In genomic region chr6:79584332-79584731, GRCh38 we compare ENCODE assay signal across 22 cellular contexts.
"Had no signal": no experiment of that assay in that cellular context is flagged by ENCODE, and none has a peak within 500 bp of the region (broad histone marks: within the 10 kb centered on the region; RNA-seq: fewer than 3 reads in every experiment).

No MANE protein-coding gene starts in this region.

- DNase-seq: activated CD4-positive, alpha-beta memory T cell treated with anti-CD3 and anti-CD28 coated beads, Interleukin-2, amount 10 ng/mL, durations not matched to agents 7 days and 5 days; activated CD4-positive, alpha-beta T cell treated with anti-CD3 and anti-CD28 coated beads for 36 hours; activated CD4-positive, alpha-beta T cell treated with anti-CD3 and anti-CD28 coated beads, Interleukin-2, amount 50 U/mL, for 1 hour; activated gamma-delta T cell treated with Interleukin-2 at 50 U/mL for 16 hours; activated naive CD4-positive, alpha-beta T cell treated with anti-CD3 and anti-CD28 coated beads, Interleukin-2, amount 10 ng/mL, durations not matched to agents 7 days and 5 days; activated naive CD8-positive, alpha-beta T cell treated with anti-CD3 and anti-CD28 coated beads for 36 hours; activated T-cell treated with anti-CD3 and anti-CD28 coated beads for 4 hours; activated T-cell treated with anti-CD3 and anti-CD28 coated beads, Interleukin-2, amount 50 U/mL, for 48 hours; cerebellar nuclear complex; Karpas-422; MM.1S; NCI-H1105 treated with DMSO at 0.1 percent for 48 hours; NCI-H1930; NCI-H2171 treated with DMSO at 0.1 percent for 48 hours; NCI-H226; NCI-H526; NCI-H774; SHP77 treated with DMSO at 0.1 percent for 48 hours had no signal

- FAIRE-seq: RCC 7860 had no signal

- H3K27me3 Mint-ChIP-seq: activated CD4-positive, alpha-beta memory T cell treated with anti-CD3 and anti-CD28 coated beads, Interleukin-2, amount 10 ng/mL, durations not matched to agents 7 days and 5 days; activated CD4-positive, alpha-beta T cell treated with anti-CD3 and anti-CD28 coated beads for 36 hours; activated naive CD4-positive, alpha-beta T cell treated with anti-CD3 and anti-CD28 coated beads, Interleukin-2, amount 10 ng/mL, durations not matched to agents 7 days and 5 days; activated naive CD8-positive, alpha-beta T cell treated with anti-CD3 and anti-CD28 coated beads for 36 hours had no signal

- H3K4me1 Mint-ChIP-seq: activated CD4-positive, alpha-beta memory T cell treated with anti-CD3 and anti-CD28 coated beads, Interleukin-2, amount 10 ng/mL, durations not matched to agents 7 days and 5 days; activated CD4-positive, alpha-beta T cell treated with anti-CD3 and anti-CD28 coated beads for 36 hours; activated naive CD4-positive, alpha-beta T cell treated with anti-CD3 and anti-CD28 coated beads, Interleukin-2, amount 10 ng/mL, durations not matched to agents 7 days and 5 days; activated naive CD8-positive, alpha-beta T cell treated with anti-CD3 and anti-CD28 coated beads for 36 hours had no signal

- ATAC-seq: activated CD4-positive, alpha-beta T cell treated with anti-CD3 and anti-CD28 coated beads for 36 hours had no signal

- H3K36me3 Mint-ChIP-seq: activated naive CD4-positive, alpha-beta T cell treated with anti-CD3 and anti-CD28 coated beads, Interleukin-2, amount 10 ng/mL, durations not matched to agents 7 days and 5 days had no signal

- H3K27ac ChIP-seq: VCaP had no signal

- H3K27ac Mint-ChIP-seq: activated CD4-positive, alpha-beta memory T cell treated with anti-CD3 and anti-CD28 coated beads, Interleukin-2, amount 10 ng/mL, durations not matched to agents 7 days and 5 days; activated CD4-positive, alpha-beta T cell treated with anti-CD3 and anti-CD28 coated beads for 36 hours; activated naive CD4-positive, alpha-beta T cell treated with anti-CD3 and anti-CD28 coated beads, Interleukin-2, amount 10 ng/mL, durations not matched to agents 7 days and 5 days; activated naive CD8-positive, alpha-beta T cell treated with anti-CD3 and anti-CD28 coated beads for 36 hours; activated T-helper 2 cell treated with anti-CD3 and anti-CD28 coated beads, Interferon-gamma antibody, Interleukin-2, Interleukin-4, amounts not matched to agents 10 μg/mL and 5 μg/mL and 100 μg/mL, durations not matched to agents 14 hours and 24 hours and 36 hours; T-helper 1 cell treated with Interleukin-12 subunit alpha and Interleukin-12 subunit beta and Interleukin-4 antibody, amounts not matched to agents 30 μg/mL and 1 μg/mL, for 36 hours had no signal

- H3K4me3 Mint-ChIP-seq: activated CD4-positive, alpha-beta memory T cell treated with anti-CD3 and anti-CD28 coated beads, Interleukin-2, amount 10 ng/mL, durations not matched to agents 7 days and 5 days; activated CD4-positive, alpha-beta T cell treated with anti-CD3 and anti-CD28 coated beads for 36 hours; activated naive CD4-positive, alpha-beta T cell treated with anti-CD3 and anti-CD28 coated beads, Interleukin-2, amount 10 ng/mL, durations not matched to agents 7 days and 5 days; activated naive CD8-positive, alpha-beta T cell treated with anti-CD3 and anti-CD28 coated beads for 36 hours; T-helper 1 cell treated with Interleukin-12 subunit alpha and Interleukin-12 subunit beta and Interleukin-4 antibody, amounts not matched to agents 30 μg/mL and 1 μg/mL, for 36 hours had no signal
